In genomic region chr13:95025116-95025515, GRCh38 we compare ENCODE assay signal across 1 cellular context.
TF ChIP-seq lines count a peak whose summit lies in the region.

No MANE protein-coding gene starts in this region.

TF ChIP-seq in IMR-90, 13 proteins besides CTCF, POLR2A, EP300 and RAD21:
- TF ChIP-seq NFE2L2 (IDR thresholded peaks at IDR 0.05; ENCODE audit: low read depth, low read length): no peak
- no peak for TF ChIP-seq CEBPB (IDR thresholded peaks at IDR 0.05; ENCODE audit: low read depth, low read length)
